20 cellular contexts compared by ENCODE assay signal in genomic region chr5:2575292-2575691, GRCh38.
A peak's percentile ranks its signal among the peaks of the same experiment; 100 is the strongest.
DNase-seq lines count a peak whose midpoint lies in the region; ATAC-seq and TF ChIP-seq lines count a peak whose summit lies in the region.
"Had no signal": no experiment of that assay in that cellular context is flagged by ENCODE, and none has a peak within 500 bp of the region (broad histone marks: within the 10 kb centered on the region; RNA-seq: fewer than 3 reads in every experiment).

No MANE protein-coding gene starts in this region.

- H3K27me3 ChIP-seq in GM23338 (ENCODE audit: insufficient read depth) (no peaks in the 10 kb centered on the region), endodermal cell (ENCODE audit: control insufficient read depth, insufficient read depth, low read length, poor library complexity, severe bottlenecking) (no peaks in the 10 kb centered on the region)
- H3K27me3 ChIP-seq: BE2C had no signal

- H3K4me2 ChIP-seq in GM23338, result no peak overlapping the region
- H3K4me2 ChIP-seq: A549 had no signal

- H3K4me3 Mint-ChIP-seq in GM23338 (no peak overlapping the region), endodermal cell (no peak overlapping the region)
- H3K4me3 Mint-ChIP-seq: CD14-positive monocyte; CD4-positive, alpha-beta T cell; CD8-positive, alpha-beta memory T cell had no signal

- ATAC-seq in GM23338 (peak; percentile 39), mucosa of descending colon (no peak)
- ATAC-seq: A549 had no signal

- H3K36me3 Mint-ChIP-seq in GM23338 (ENCODE audit: low read depth) (no peaks in the 10 kb centered on the region; the same call in 2 of the 3 replicates), endodermal cell (ENCODE audit: low read depth) (no peaks in the 10 kb centered on the region)
- H3K36me3 Mint-ChIP-seq: CD14-positive monocyte; CD8-positive, alpha-beta memory T cell had no signal

- no peaks in the 10 kb centered on the region for H3K9me2 ChIP-seq in GM23338 (ENCODE audit: insufficient read depth)

- no peaks in the 10 kb centered on the region for H4K20me1 ChIP-seq in GM23338 (replicated peaks; ENCODE audit: insufficient read depth)
- H4K20me1 ChIP-seq: BLaER1 treated with 17β-estradiol and CSF1 and Interleukin-3, amounts not matched to agents 10 nM and 100 nM had no signal

- no peak overlapping the region for H3K9ac ChIP-seq in endodermal cell (ENCODE audit: extremely low read depth, low read length, poor library complexity, severe bottlenecking)
- H3K9ac ChIP-seq: BLaER1 treated with 17β-estradiol and CSF1 and Interleukin-3, amounts not matched to agents 10 nM and 100 nM had no signal

- no peaks in the 10 kb centered on the region for H3K9me3 ChIP-seq in endodermal cell (ENCODE audit: control insufficient read depth, low read length)
- no peaks in the 10 kb centered on the region for H3K9me3 ChIP-seq in mucosa of descending colon
- H3K9me3 ChIP-seq: A549; BE2C; BLaER1 treated with 17β-estradiol and CSF1 and Interleukin-3, amounts not matched to agents 10 nM and 100 nM had no signal

- WGBS in endodermal cell (ENCODE audit: insufficient coverage in 1 of 2, insufficient read length in 1 of 2), 2 experiments, result 39 to 57% methylated on average over 3 of the region's 3 CpGs

- no peak overlapping the region for H3K27ac Mint-ChIP-seq in GM23338
- peak overlapping the region; percentile 79 for H3K27ac Mint-ChIP-seq in endodermal cell
- H3K27ac Mint-ChIP-seq: CD14-positive monocyte; CD4-positive, alpha-beta T cell; CD8-positive, alpha-beta memory T cell had no signal

- no peaks in the 10 kb centered on the region for H3F3A ChIP-seq in GM23338 (replicated peaks; ENCODE audit: low read depth)

- H3K36me3 ChIP-seq in GM23338 (ENCODE audit: insufficient read depth), result no peaks in the 10 kb centered on the region
- no peaks in the 10 kb centered on the region for H3K36me3 ChIP-seq in endodermal cell (ENCODE audit: control insufficient read depth, insufficient read depth, low read length)
- H3K36me3 ChIP-seq in mucosa of descending colon (ENCODE audit: low read depth), result no peaks in the 10 kb centered on the region
- H3K36me3 ChIP-seq: BE2C; BLaER1 treated with 17β-estradiol and CSF1 and Interleukin-3, amounts not matched to agents 10 nM and 100 nM had no signal

- H3K4me1 ChIP-seq in GM23338 (ENCODE audit: insufficient read depth) (no peaks in the 10 kb centered on the region), endodermal cell (ENCODE audit: control insufficient read depth, insufficient read depth, low read length) (peaks cover 8% of the 10 kb centered on the region), mucosa of descending colon (ENCODE audit: low read depth) (no peaks in the 10 kb centered on the region)
- H3K4me1 ChIP-seq: A549, BE2C had no signal

- H3K4me3 ChIP-seq in GM23338 (no peak overlapping the region), endodermal cell (ENCODE audit: low read length) (no peak overlapping the region), mucosa of descending colon (no peak overlapping the region)
- H3K4me3 ChIP-seq: A549; BLaER1 treated with 17β-estradiol and CSF1 and Interleukin-3, amounts not matched to agents 10 nM and 100 nM had no signal

- H3K4me1 Mint-ChIP-seq in GM23338 (peaks cover 28% of the 10 kb centered on the region), endodermal cell (peaks cover 27% of the 10 kb centered on the region)
- H3K4me1 Mint-ChIP-seq: CD14-positive monocyte; CD8-positive, alpha-beta memory T cell had no signal

- intact Hi-C loops in posterior vena cava (cut with DNase I), result no loop called here
- intact Hi-C loops in mucosa of descending colon (cut with DNase I, micrococcal nuclease), result no loop called here

- H3K27me3 Mint-ChIP-seq in GM23338 (ENCODE audit: insufficient read depth, low read depth, poor library complexity) (no peaks in the 10 kb centered on the region), endodermal cell (ENCODE audit: insufficient read depth) (peaks cover 15% of the 10 kb centered on the region)
- H3K27me3 Mint-ChIP-seq: CD4-positive, alpha-beta T cell; CD8-positive, alpha-beta memory T cell had no signal

- no peak overlapping the region for H3K27ac ChIP-seq in GM23338 (ENCODE audit: low read depth)
- no peak overlapping the region for H3K27ac ChIP-seq in endodermal cell (ENCODE audit: low read depth, low read length)
- H3K27ac ChIP-seq: A549; BLaER1 treated with 17β-estradiol and CSF1 and Interleukin-3, amounts not matched to agents 10 nM and 100 nM had no signal

- no peak for DNase-seq in GM23338 (ENCODE audit: low spot score)
- peak; percentile 64 for DNase-seq in endodermal cell
- peak; percentile 5 for DNase-seq in mucosa of gallbladder (ENCODE audit: low spot score)
- peak; percentile 51 for DNase-seq in posterior vena cava (ENCODE audit: low spot score)
- DNase-seq in mucosa of descending colon, result no peak
- DNase-seq in activated naive CD4-positive, alpha-beta T cell treated with anti-CD3 and anti-CD28 coated beads, Interleukin-2, amount 50 U/mL, for 16 hours, result no peak
- no peak for DNase-seq in DMS53 treated with DMSO at 0.1 percent for 48 hours (lab: John Stamatoyannopoulos, UW; ENCODE audit: unreplicated experiment)
- DNase-seq: 8988T; AML-193; BE2C; CD4-positive, alpha-beta T cell; CD8-positive, alpha-beta memory T cell; DMS 273 treated with DMSO at 0.1 percent for 48 hours; DMS79 treated with DMSO at 0.1 percent for 48 hours; GF-D8; H7; HCEC 1CT had no signal

- no peaks in the 10 kb centered on the region for H3K79me2 ChIP-seq in GM23338 (replicated peaks; ENCODE audit: insufficient read depth)

- TF ChIP-seq CTCF in GM23338 (conservative IDR thresholded peaks at IDR 0.05; ENCODE audit: low read depth in 2 of 2) (no peak), endodermal cell (conservative IDR thresholded peaks at IDR 0.05) (no peak), mucosa of descending colon (IDR thresholded peaks at IDR 0.05) (no peak)

- H3K9me3 Mint-ChIP-seq in GM23338 (no peaks in the 10 kb centered on the region; the same call in 2 of the 3 replicates), endodermal cell (no peaks in the 10 kb centered on the region)

- no peak overlapping the region for H2AFZ ChIP-seq in GM23338

TF ChIP-seq in GM23338, 12 proteins besides CTCF, POLR2A, EP300 and RAD21 (continues in another document):
- TF ChIP-seq EZH2 (IDR thresholded peaks at IDR 0.05; ENCODE audit: low read depth, unreplicated experiment) (no peak), ETS1 (IDR thresholded peaks at IDR 0.05) (no peak), EZH2phosphoT487 (IDR thresholded peaks at IDR 0.05; ENCODE audit: unreplicated experiment) (no peak), STAT1 (IDR thresholded peaks at IDR 0.05; ENCODE audit: unreplicated experiment) (no peak), ZNF331 (CRISPR knock-in tag; IDR thresholded peaks at IDR 0.05; ENCODE audit: low read depth) (no peak), CREB1 (CRISPR knock-in tag; IDR thresholded peaks at IDR 0.05; ENCODE audit: low read depth) (no peak), NANOG (IDR thresholded peaks at IDR 0.05; ENCODE audit: borderline replicate concordance) (no peak), JUNB (IDR thresholded peaks at IDR 0.05; ENCODE audit: unreplicated experiment) (no peak), POLR2AphosphoS5 (IDR thresholded peaks at IDR 0.05; ENCODE audit: low read depth) (no peak), REST (IDR thresholded peaks at IDR 0.05; ENCODE audit: unreplicated experiment) (no peak), ZNF114 (CRISPR knock-in tag; IDR thresholded peaks at IDR 0.05) (no peak)

Comparison
In these comparisons a context has a peak if more than half of its experiments do, and no peak if none do; other contexts are left out.
1. DNase-seq: peak in endodermal cell (single experiment), mucosa of gallbladder (single experiment) and posterior vena cava (single experiment); none in GM23338 (single experiment), mucosa of descending colon (0 of 3), activated naive CD4-positive, alpha-beta T cell treated with anti-CD3 and anti-CD28 coated beads, Interleukin-2, amount 50 U/mL, for 16 hours (single experiment) and DMS53 treated with DMSO at 0.1 percent for 48 hours (single experiment).